ENCODE assay signal across 8 cellular contexts in genomic region chrX:119638725-119639471, GRCh38. TPM values are rescaled to one million over a fixed set of nuclear protein-coding genes. Genes with fewer than 3 reads are reported as not detected.
A peak's percentile ranks its signal among the peaks of the same experiment; 100 is the strongest.
DNase-seq lines count a peak whose midpoint lies in the region; ATAC-seq and TF ChIP-seq lines count a peak whose summit lies in the region.

No MANE protein-coding gene starts in this region.

- H3K27me3 ChIP-seq in tibial nerve: no peaks in the 10 kb centered on the region

- no peak overlapping the region for H3K27ac ChIP-seq in tibial nerve

- no peaks in the 10 kb centered on the region for H3K9me3 ChIP-seq in tibial nerve

- H3K36me3 Mint-ChIP-seq in activated T-cell treated with anti-CD3 and anti-CD28 coated beads, Interleukin-2, amount 50 U/mL, for 24 hours (ENCODE audit: low read depth): peaks cover 94% of the 10 kb centered on the region
- peaks cover 44% of the 10 kb centered on the region for H3K36me3 Mint-ChIP-seq in stimulated activated memory B cell treated with anti-CD40 and anti-IgM and Interleukin-4, amounts not matched to agents 10 μg/mL and 1 μg/mL and 100 μg/mL, for 72 hours

- no peak for TF ChIP-seq CTCF in tibial nerve (IDR thresholded peaks at IDR 0.05)

- H3K4me1 Mint-ChIP-seq in activated T-cell treated with anti-CD3 and anti-CD28 coated beads, Interleukin-2, amount 50 U/mL, for 24 hours (ENCODE audit: low read depth): peaks cover 19% of the 10 kb centered on the region
- peaks cover 61% of the 10 kb centered on the region for H3K4me1 Mint-ChIP-seq in stimulated activated memory B cell treated with anti-CD40 and anti-IgM and Interleukin-4, amounts not matched to agents 10 μg/mL and 1 μg/mL and 100 μg/mL, for 72 hours

- H3K4me1 ChIP-seq in tibial nerve: no peaks in the 10 kb centered on the region

- WGBS in tibial nerve, 2 donors: 58 to 77% methylated on average over 10 of the region's 10 CpGs

- TF ChIP-seq EP300 in tibial nerve (IDR thresholded peaks at IDR 0.05): no peak

- no peak for DNase-seq in activated T-cell treated with anti-CD3 and anti-CD28 coated beads, Interleukin-2, amount 50 U/mL, for 24 hours
- no peak for DNase-seq in activated T-cell treated with anti-CD3 and anti-CD28 coated beads, Interleukin-2, amount 50 U/mL, for 1 hour
- peak; percentile 43 to 75 for DNase-seq in NOMO-1 (lab: John Stamatoyannopoulos, UW; ENCODE audit: unreplicated experiment in 2 of 2)
- DNase-seq in putamen (ENCODE audit: low spot score): no peak
- no peak for DNase-seq in tibial nerve (ENCODE audit: low spot score in 2 of 2)
- no peak for DNase-seq in NK-92 treated with Interleukin-12 subunit alpha and Interleukin-12 subunit beta, amount 100 ng/mL, for 24 hours (lab: John Stamatoyannopoulos, UW)

- H3K27ac Mint-ChIP-seq in activated T-cell treated with anti-CD3 and anti-CD28 coated beads, Interleukin-2, amount 50 U/mL, for 24 hours: peak overlapping the region; percentile 74
- H3K27ac Mint-ChIP-seq in stimulated activated memory B cell treated with anti-CD40 and anti-IgM and Interleukin-4, amounts not matched to agents 10 μg/mL and 1 μg/mL and 100 μg/mL, for 72 hours: peak overlapping the region; percentile 76

- ATAC-seq in HG02840 (IDR thresholded peaks at IDR 0.05; ENCODE audit: low FRiP score, unreplicated experiment): peak; percentile 76
- ATAC-seq in stimulated activated memory B cell treated with anti-CD40 and anti-IgM and Interleukin-4, amounts not matched to agents 10 μg/mL and 1 μg/mL and 100 μg/mL, for 72 hours: peak; percentile 90

- no peaks in the 10 kb centered on the region for H3K36me3 ChIP-seq in tibial nerve

- H3K4me3 Mint-ChIP-seq in activated T-cell treated with anti-CD3 and anti-CD28 coated beads, Interleukin-2, amount 50 U/mL, for 24 hours: no peak overlapping the region
- no peak overlapping the region for H3K4me3 Mint-ChIP-seq in stimulated activated memory B cell treated with anti-CD40 and anti-IgM and Interleukin-4, amounts not matched to agents 10 μg/mL and 1 μg/mL and 100 μg/mL, for 72 hours

- H3K4me3 ChIP-seq in tibial nerve: no peak overlapping the region

- no peak for TF ChIP-seq POLR2A in tibial nerve (IDR thresholded peaks at IDR 0.05)

- no peaks in the 10 kb centered on the region for H3K27me3 Mint-ChIP-seq in activated T-cell treated with anti-CD3 and anti-CD28 coated beads, Interleukin-2, amount 50 U/mL, for 24 hours
- no peaks in the 10 kb centered on the region for H3K27me3 Mint-ChIP-seq in stimulated activated memory B cell treated with anti-CD40 and anti-IgM and Interleukin-4, amounts not matched to agents 10 μg/mL and 1 μg/mL and 100 μg/mL, for 72 hours

- no peaks in the 10 kb centered on the region for H3K9me3 Mint-ChIP-seq in activated T-cell treated with anti-CD3 and anti-CD28 coated beads, Interleukin-2, amount 50 U/mL, for 24 hours
- no peaks in the 10 kb centered on the region for H3K9me3 Mint-ChIP-seq in stimulated activated memory B cell treated with anti-CD40 and anti-IgM and Interleukin-4, amounts not matched to agents 10 μg/mL and 1 μg/mL and 100 μg/mL, for 72 hours

RNA-seq across cellular contexts. Expression of gene NKRF, which starts 32.7 kb away (rescaled TPM):
- total RNA-seq in tibial nerve: 1 to 10 TPM; 4.4 to 9.0 (median 6.4) TPM

RNA-seq across cellular contexts. Expression of gene SEPTIN6, which starts 54.1 kb away (rescaled TPM):
- total RNA-seq in tibial nerve: 10 to 100 TPM; 18.8 to 35.8 (median 29.7) TPM

Comparison
In these comparisons a context has a peak if more than half of its experiments do, and no peak if none do; other contexts are left out.
1. DNase-seq: peak in NOMO-1 (2 of 2); none in activated T-cell treated with anti-CD3 and anti-CD28 coated beads, Interleukin-2, amount 50 U/mL, for 24 hours (single experiment), activated T-cell treated with anti-CD3 and anti-CD28 coated beads, Interleukin-2, amount 50 U/mL, for 1 hour (single experiment), putamen (single experiment), tibial nerve (0 of 2) and NK-92 treated with Interleukin-12 subunit alpha and Interleukin-12 subunit beta, amount 100 ng/mL, for 24 hours (single experiment).